In the genomic region with DNA sequence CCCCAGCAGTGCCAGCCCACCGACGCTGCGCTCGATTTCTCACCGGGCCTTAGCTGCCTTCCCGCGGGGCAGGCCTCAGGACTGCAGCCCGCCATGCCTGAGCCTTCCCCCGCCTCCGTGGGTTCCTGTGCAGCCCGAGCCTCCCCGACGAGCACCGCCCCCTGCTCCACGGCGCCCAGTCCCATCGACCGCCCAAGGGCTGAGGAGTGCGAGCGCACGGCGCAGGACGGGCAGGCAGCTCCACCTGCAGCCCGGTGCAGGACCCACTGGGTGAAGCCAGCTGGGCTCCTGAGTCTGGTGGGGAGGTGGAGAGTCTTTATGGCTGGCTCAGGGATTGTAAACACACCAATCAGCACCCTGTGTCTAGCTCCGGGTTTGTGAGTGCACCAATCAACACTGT, we compare ENCODE assay signal across 8 cellular contexts. TPM values are rescaled to one million over a fixed set of nuclear protein-coding genes. Genes with fewer than 3 reads are reported as not detected.
DNase-seq lines count a peak whose midpoint lies in the region; ATAC-seq and TF ChIP-seq lines count a peak whose summit lies in the region.
"Not testable (repeated sequence)": the region's sequence is repeated elsewhere in the genome, so short reads cannot be mapped to it uniquely, and the experiment has no call there.

No MANE protein-coding gene starts in this region.

- H3K27me3 Mint-ChIP-seq in activated naive CD8-positive, alpha-beta T cell treated with anti-CD3 and anti-CD28 coated beads, Interleukin-2, amount 50 U/mL, for 24 hours; naive thymus-derived CD4-positive, alpha-beta T cell: not testable (repeated sequence)

- peak overlapping the region in 3 of 4 donors; percentile 50 to 80 (median 74) for H3K27ac ChIP-seq in gastroesophageal sphincter
- not testable (repeated sequence) for H3K27ac ChIP-seq in naive thymus-derived CD4-positive, alpha-beta T cell (ENCODE audit: low read depth, low read length)
- H3K27ac ChIP-seq in stomach: peak overlapping the region in 1 of 5 donors; percentile 49

- POLR2A ChIA-PET in naive thymus-derived CD4-positive, alpha-beta T cell (lab: Charles Lee): interaction anchor here (0.6 to 2.5 kb wide), 7 partner anchors 10 to 117 kb away, joined by 3 to 13 read pairs (median 4); partner anchors contain the start of gene ARID5B

- CTCF ChIA-PET in naive thymus-derived CD4-positive, alpha-beta T cell (lab: Charles Lee): interaction anchor here (1.0 to 3.8 kb wide), 5 partner anchors 27 to 117 kb away, joined by 3 to 52 read pairs (median 4); no protein-coding TSS in a partner anchor

- intact Hi-C loops in naive thymus-derived CD4-positive, alpha-beta T cell (cut with micrococcal nuclease): loop anchor here (1.0 to 10.0 kb wide), 9 partner anchors 29 to 1265 kb away; partner anchors contain the start of genes CDK1 (in 1 of the 2), EGR2 (in 1 of the 2) and NRBF2 (in 1 of the 2)
- intact Hi-C loops in stomach (cut with DNase I; ENCODE audit: low total_unique reads): not testable (repeated sequence)

- ATAC-seq in activated naive CD8-positive, alpha-beta T cell treated with anti-CD3 and anti-CD28 coated beads, Interleukin-2, amount 50 U/mL, for 24 hours; gastroesophageal sphincter; naive thymus-derived CD4-positive, alpha-beta T cell: not testable (repeated sequence)

- TF ChIP-seq EP300 in gastroesophageal sphincter (IDR thresholded peaks at IDR 0.05); stomach (IDR thresholded peaks at IDR 0.05): not testable (repeated sequence)

- not testable (repeated sequence) for H3K4me1 Mint-ChIP-seq in activated naive CD8-positive, alpha-beta T cell treated with anti-CD3 and anti-CD28 coated beads, Interleukin-2, amount 50 U/mL, for 24 hours; naive thymus-derived CD4-positive, alpha-beta T cell

- WGBS in gastroesophageal sphincter (ENCODE audit: low coverage in 1 of 2), 2 donors: 80% methylated on average over 1 of the region's 25 CpGs; no CpG with 5 or more reads in 1 of the 2 donors
- WGBS in stomach, 5 donors: 38 to 87% (median 78%) methylated on average over 1 to 21 of the region's 25 CpGs

- H3K9me3 Mint-ChIP-seq in activated naive CD8-positive, alpha-beta T cell treated with anti-CD3 and anti-CD28 coated beads, Interleukin-2, amount 50 U/mL, for 24 hours; naive thymus-derived CD4-positive, alpha-beta T cell: not testable (repeated sequence)

- H3K4me3 ChIP-seq in gastroesophageal sphincter (peak overlapping the region; percentile 49 to 56), stomach (peak overlapping the region; percentile 7 to 44 (median 36))
- H3K4me3 ChIP-seq in naive thymus-derived CD4-positive, alpha-beta T cell (ENCODE audit: low read length): not testable (repeated sequence)

- not testable (repeated sequence) for TF ChIP-seq POLR2A in gastroesophageal sphincter (IDR thresholded peaks at IDR 0.05); stomach (IDR thresholded peaks at IDR 0.05)

- peaks cover 0 to 18% (median 0%) of the 10 kb centered on the region in 3 donors for H3K4me1 ChIP-seq in gastroesophageal sphincter
- not testable (repeated sequence) for H3K4me1 ChIP-seq in naive thymus-derived CD4-positive, alpha-beta T cell (ENCODE audit: control insufficient read depth in 2 of 2, insufficient read depth in 2 of 2, low read length in 2 of 2)
- H3K4me1 ChIP-seq in stomach: peaks cover 5 to 24% (median 18%) of the 10 kb centered on the region in 4 donors

- not testable (repeated sequence) for H3K27me3 ChIP-seq in gastroesophageal sphincter; naive thymus-derived CD4-positive, alpha-beta T cell (ENCODE audit: control insufficient read depth in 2 of 2, insufficient read depth in 2 of 2, low read length in 2 of 2); stomach

- H3K4me3 Mint-ChIP-seq in activated naive CD8-positive, alpha-beta T cell treated with anti-CD3 and anti-CD28 coated beads, Interleukin-2, amount 50 U/mL, for 24 hours: peak overlapping the region; percentile 7
- H3K4me3 Mint-ChIP-seq in naive thymus-derived CD4-positive, alpha-beta T cell: peak overlapping the region; percentile 64 to 85 (median 78)

- peak; percentile 72 for DNase-seq in DMS53 (lab: John Stamatoyannopoulos, UW)
- DNase-seq in T-helper 9 cell: peak; percentile 11
- DNase-seq in activated T-cell treated with anti-CD3 and anti-CD28 coated beads for 24 hours (ENCODE audit: low read depth): peak; percentile 23
- DNase-seq in activated naive CD8-positive, alpha-beta T cell treated with anti-CD3 and anti-CD28 coated beads, Interleukin-2, amount 50 U/mL, for 24 hours: peak; percentile 46
- peak; percentile 8 to 78 (median 69) for DNase-seq in naive thymus-derived CD4-positive, alpha-beta T cell
- DNase-seq in stimulated activated CD4-positive, alpha-beta T cell treated with anti-CD3 and anti-CD28 coated beads, Interleukin-2, amount 100 ng/mL, for 4 hours (ENCODE audit: low read depth): peak; percentile 19
- DNase-seq in stomach: not testable (repeated sequence)

- H3K27ac Mint-ChIP-seq in activated naive CD8-positive, alpha-beta T cell treated with anti-CD3 and anti-CD28 coated beads, Interleukin-2, amount 50 U/mL, for 24 hours: not testable (repeated sequence)
- peak overlapping the region in 8 of 9 donors; percentile 29 to 82 (median 74) for H3K27ac Mint-ChIP-seq in naive thymus-derived CD4-positive, alpha-beta T cell

- not testable (repeated sequence) for H3K36me3 Mint-ChIP-seq in activated naive CD8-positive, alpha-beta T cell treated with anti-CD3 and anti-CD28 coated beads, Interleukin-2, amount 50 U/mL, for 24 hours (ENCODE audit: low read depth); naive thymus-derived CD4-positive, alpha-beta T cell

- not testable (repeated sequence) for H3K36me3 ChIP-seq in gastroesophageal sphincter; naive thymus-derived CD4-positive, alpha-beta T cell (ENCODE audit: control insufficient read depth in 2 of 3, insufficient read depth in 3 of 3, low read length in 3 of 3); stomach

- peak in 2 of 4 experiments; percentile 49 to 64 for TF ChIP-seq CTCF in gastroesophageal sphincter (IDR thresholded peaks at IDR 0.05)
- not testable (repeated sequence) for TF ChIP-seq CTCF in stomach (IDR thresholded peaks at IDR 0.05)

- H3K9me3 ChIP-seq in gastroesophageal sphincter; naive thymus-derived CD4-positive, alpha-beta T cell (ENCODE audit: control insufficient read depth in 2 of 3, low read length in 3 of 3); stomach: not testable (repeated sequence)

RNA-seq across cellular contexts. Expression of gene ARID5B, which starts 33.7 kb away (rescaled TPM):
- total RNA-seq in gastroesophageal sphincter (10 to 100 TPM; 34.7 to 81.4 (median 62.5) TPM), stomach (10 to 100 TPM in 4 of 5 donors, 1 to 10 TPM in 1; 8.7 to 64.2 (median 21.9) TPM)
- total RNA-seq in naive thymus-derived CD4-positive, alpha-beta T cell: 10 to 100 TPM; 18.6 to 60.8 (median 47.4) TPM
- 10 to 100 TPM; 39.4 to 49.1 TPM for polyA plus RNA-seq in naive thymus-derived CD4-positive, alpha-beta T cell
- 1 to 10 TPM; 5.4 to 8.2 (median 5.9) TPM for polyA plus RNA-seq in stomach
